ENCODE assay signal across 21 cellular contexts in genomic region chr4:29770627-29771026, GRCh38.
DNase-seq lines count a peak whose midpoint lies in the region; ATAC-seq and TF ChIP-seq lines count a peak whose summit lies in the region.
"Had no signal": no experiment of that assay in that cellular context is flagged by ENCODE, and none has a peak within 500 bp of the region (broad histone marks: within the 10 kb centered on the region; RNA-seq: fewer than 3 reads in every experiment).

No MANE protein-coding gene starts in this region.

- H3K9me2 ChIP-seq in HCT116 (ENCODE audit: insufficient read depth) (no peaks in the 10 kb centered on the region), PC-3 (replicated peaks; ENCODE audit: low read length) (no peaks in the 10 kb centered on the region)

- TF ChIP-seq RAD21 in HCT116 (IDR thresholded peaks at IDR 0.05; ENCODE audit: low read depth): no peak

- H3K9me3 Mint-ChIP-seq in WTC11: peaks cover 10% of the 10 kb centered on the region

- no peak overlapping the region for H3K4me3 Mint-ChIP-seq in WTC11
- H3K4me3 Mint-ChIP-seq: CD4-positive, alpha-beta memory T cell; HFFc6 had no signal

- no peak overlapping the region for H3K27ac Mint-ChIP-seq in WTC11
- H3K27ac Mint-ChIP-seq: CD4-positive, alpha-beta memory T cell; HFFc6 had no signal

- BruUV-seq in HCT116 (replicated peaks; lab: Mats Ljungman, UMichigan): no TSS peak
- no TSS peak for BruUV-seq in PC-3 (replicated peaks; lab: Mats Ljungman, UMichigan)

- no peak for TF ChIP-seq POLR2A in HCT116 (IDR thresholded peaks at IDR 0.05; ENCODE audit: borderline replicate concordance, extremely low read depth, insufficient read depth, insufficient read length)

- POLR2A ChIA-PET in HCT116 (lab: Charles Lee): no interaction called here
- POLR2A ChIA-PET in PC-3 (lab: Charles Lee; ENCODE audit: unreplicated experiment): no interaction called here
- POLR2A ChIA-PET in WTC11 (lab: Charles Lee): no interaction called here

- H4K20me1 ChIP-seq in HCT116 (ENCODE audit: insufficient read depth) (no peaks in the 10 kb centered on the region), PC-3 (ENCODE audit: low read length) (no peaks in the 10 kb centered on the region)
- H4K20me1 ChIP-seq: BLaER1 had no signal

- intact Hi-C loops in HCT116 (cut with micrococcal nuclease): no loop called here
- intact Hi-C loops in PC-3 (cut with micrococcal nuclease): no loop called here
- intact Hi-C loops in tibial artery (cut with DNase I; ENCODE audit: low total_unique reads): no loop called here

- CTCF ChIA-PET in HCT116 (lab: Charles Lee) (no interaction called here), PC-3 (lab: Charles Lee) (no interaction called here), WTC11 (lab: Charles Lee) (no interaction called here)

- no peaks in the 10 kb centered on the region for H3K27me3 Mint-ChIP-seq in WTC11 (ENCODE audit: low read depth)
- H3K27me3 Mint-ChIP-seq: CD4-positive, alpha-beta memory T cell had no signal

- H3K36me3 Mint-ChIP-seq in WTC11: no peaks in the 10 kb centered on the region
- H3K36me3 Mint-ChIP-seq: CD4-positive, alpha-beta memory T cell had no signal

- ATAC-seq in HCT116: peak; percentile 75
- ATAC-seq in PC-3: peak; percentile 20; the same call in 1 of the 2 replicates
- ATAC-seq in HG03457 (IDR thresholded peaks at IDR 0.05; ENCODE audit: unreplicated experiment): no peak
- ATAC-seq in WTC11: no peak
- ATAC-seq: HepG2, Right ventricle myocardium inferior had no signal

- H3K4me2 ChIP-seq in HCT116 (ENCODE audit: low read length): peak overlapping the region; percentile 17
- H3K4me2 ChIP-seq in PC-3 (ENCODE audit: low read length): peak overlapping the region; percentile 39; the same call in 1 of the 2 replicates
- H3K4me2 ChIP-seq: BLaER1 had no signal

- peak; percentile 10 for DNase-seq in HCT116 (ENCODE audit: low read depth, low spot score)
- DNase-seq in PC-3: peak; percentile 35
- DNase-seq in iris pigment epithelial cell (ENCODE audit: low read depth): peak; percentile 9
- DNase-seq in tibial artery: no peak
- DNase-seq in occipital lobe (lab: John Stamatoyannopoulos, UW): no peak
- DNase-seq in WTC11 (ENCODE audit: low spot score): no peak
- DNase-seq: CD4-positive, alpha-beta memory T cell; DMS153; HFFc6; MM.1S; NCI-H1105; NCI-H1694 treated with DMSO at 0.1 percent for 48 hours; NCI-H2107; NCI-H446; NCI-H526 treated with DMSO at 0.1 percent for 48 hours; SW 1271 had no signal

- H3K4me1 ChIP-seq in ACC112 (ENCODE audit: control insufficient read depth, insufficient read depth, low read length, unreplicated experiment) (no peaks in the 10 kb centered on the region), HCT116 (ENCODE audit: control insufficient read depth in 1 of 2, insufficient read depth in 2 of 2, low read length in 2 of 2) (peaks cover 0 to 9% of the 10 kb centered on the region in 2 experiments; a peak in 3 of 4 replicates), PC-3 (ENCODE audit: insufficient read depth, low read length) (no peaks in the 10 kb centered on the region), tibial artery (no peaks in the 10 kb centered on the region)
- H3K4me1 ChIP-seq: BLaER1 had no signal

- H3K36me3 ChIP-seq in ACC112 (ENCODE audit: insufficient read depth, low read length): no peaks in the 10 kb centered on the region
- H3K36me3 ChIP-seq in HCT116 (ENCODE audit: control insufficient read depth in 1 of 2, insufficient read depth in 2 of 2, low read length in 2 of 2): no peaks in the 10 kb centered on the region
- no peaks in the 10 kb centered on the region for H3K36me3 ChIP-seq in PC-3 (ENCODE audit: low read depth, low read length)
- no peaks in the 10 kb centered on the region for H3K36me3 ChIP-seq in tibial artery
- H3K36me3 ChIP-seq: BLaER1 had no signal

- H3F3A ChIP-seq in PC-3 (ENCODE audit: low read length, unreplicated experiment): no peaks in the 10 kb centered on the region

- H3K4me3 ChIP-seq in ACC112 (ENCODE audit: low read depth, low read length) (no peak overlapping the region), HCT116 (replicated peaks in 1 of 2; ENCODE audit: low read depth in 1 of 2, low read length in 2 of 2) (no peak overlapping the region), PC-3 (ENCODE audit: low read length) (no peak overlapping the region), tibial artery (no peak overlapping the region)
- H3K4me3 ChIP-seq: BLaER1 had no signal

- H3K9ac ChIP-seq in HCT116 (ENCODE audit: low read length) (no peak overlapping the region), PC-3 (ENCODE audit: low read length) (no peak overlapping the region)
- H3K9ac ChIP-seq: BLaER1 had no signal

- peak overlapping the region; percentile 60 for H2AFZ ChIP-seq in ACC112 (ENCODE audit: low read length, unreplicated experiment)
- peak overlapping the region; percentile 82 for H2AFZ ChIP-seq in HCT116 (ENCODE audit: low read depth, low read length, poor library complexity, severe bottlenecking)
- H2AFZ ChIP-seq in PC-3 (ENCODE audit: low read length): peak overlapping the region; percentile 38; the same call in 1 of the 2 replicates

- peaks cover 5% of the 10 kb centered on the region; the same call in 1 of the 2 replicates for H3K4me1 Mint-ChIP-seq in WTC11
- H3K4me1 Mint-ChIP-seq: CD4-positive, alpha-beta memory T cell had no signal

- no peak for TF ChIP-seq CTCF in HCT116 (IDR thresholded peaks at IDR 0.05 in 2 of 3, conservative IDR thresholded peaks at IDR 0.05 in 1 of 3; ENCODE audit: borderline replicate concordance in 1 of 3, insufficient read depth in 1 of 3, low read depth in 2 of 3, low read length in 2 of 3)
- no peak for TF ChIP-seq CTCF in PC-3 (conservative IDR thresholded peaks at IDR 0.05; ENCODE audit: low read depth, low read length)
- TF ChIP-seq CTCF in tibial artery (IDR thresholded peaks at IDR 0.05): no peak
- no peak for TF ChIP-seq CTCF in WTC11 (IDR thresholded peaks at IDR 0.05)

- RAD21 ChIA-PET in HCT116 (lab: Charles Lee; ENCODE audit: low non-redundant PET in 1 of 2, low total read pairs in 2 of 2, uncharacterized antibody in 2 of 2, unreplicated experiment in 2 of 2): no interaction called here

- no peaks in the 10 kb centered on the region for H3K79me2 ChIP-seq in ACC112 (ENCODE audit: control insufficient read depth, insufficient read depth, low read length, unreplicated experiment)
- no peaks in the 10 kb centered on the region for H3K79me2 ChIP-seq in HCT116 (ENCODE audit: insufficient read depth, low read length)
- no peaks in the 10 kb centered on the region for H3K79me2 ChIP-seq in PC-3 (ENCODE audit: low read length)

- H3K27me3 ChIP-seq in ACC112 (ENCODE audit: insufficient read depth, low read length) (no peaks in the 10 kb centered on the region), HCT116 (ENCODE audit: insufficient read depth, low read length) (no peaks in the 10 kb centered on the region), PC-3 (ENCODE audit: low read length) (no peaks in the 10 kb centered on the region), tibial artery (no peaks in the 10 kb centered on the region)
- H3K27me3 ChIP-seq: BLaER1 had no signal

- no peaks in the 10 kb centered on the region for H3K9me3 ChIP-seq in HCT116 (ENCODE audit: control insufficient read depth in 1 of 2, insufficient read depth in 1 of 2, low read depth in 1 of 2, low read length in 2 of 2)
- H3K9me3 ChIP-seq in PC-3 (ENCODE audit: low read length): no peaks in the 10 kb centered on the region
- no peaks in the 10 kb centered on the region for H3K9me3 ChIP-seq in tibial artery
- H3K9me3 ChIP-seq: BLaER1 had no signal

- H3K27ac ChIP-seq in ACC112 (ENCODE audit: low read depth, low read length) (no peak overlapping the region), HCT116 (ENCODE audit: low read depth, low read length) (no peak overlapping the region), PC-3 (ENCODE audit: low read length) (no peak overlapping the region), tibial artery (no peak overlapping the region)
- H3K27ac ChIP-seq: BLaER1 had no signal

TF ChIP-seq in HCT116, 20 proteins besides CTCF, POLR2A, EP300 and RAD21:
- 0 out of 2 replicates have a peak, but pooled peaks have one; percentile 16 for TF ChIP-seq FOSL1 (IDR thresholded peaks at IDR 0.05; ENCODE audit: low read depth)
- no peak for TF ChIP-seq ZFX (IDR thresholded peaks at IDR 0.05)

TF ChIP-seq in WTC11, 78 proteins besides CTCF, POLR2A, EP300 and RAD21 (continues in another document):
- TF ChIP-seq RELA (CRISPR knock-in tag; IDR thresholded peaks at IDR 0.05; ENCODE audit: borderline replicate concordance): no peak
- TF ChIP-seq CREB1 (CRISPR knock-in tag; IDR thresholded peaks at IDR 0.05): no peak
- no peak for TF ChIP-seq ZNF317 (CRISPR knock-in tag; IDR thresholded peaks at IDR 0.05; ENCODE audit: borderline replicate concordance, low read depth)
- TF ChIP-seq MAX (CRISPR knock-in tag; IDR thresholded peaks at IDR 0.05): no peak
- TF ChIP-seq PRDM15 (CRISPR knock-in tag; IDR thresholded peaks at IDR 0.05): no peak
- no peak for TF ChIP-seq NFYB (CRISPR knock-in tag; conservative IDR thresholded peaks at IDR 0.05; ENCODE audit: low read depth)
- TF ChIP-seq CBFB (CRISPR knock-in tag; IDR thresholded peaks at IDR 0.05; ENCODE audit: low read depth): no peak

Comparison
In these comparisons a context has a peak if more than half of its experiments do, and no peak if none do; other contexts are left out.
1. ATAC-seq: peak in HCT116 (single experiment) and PC-3 (single experiment); none in HG03457 (single experiment) and WTC11 (single experiment).
2. DNase-seq: peak in HCT116 (single experiment), PC-3 (single experiment) and iris pigment epithelial cell (single experiment); none in tibial artery (0 of 2), occipital lobe (single experiment) and WTC11 (single experiment).
3. Peak in every context shown above with its lines, with median percentiles within 50 percentile points of each other: H2AFZ ChIP-seq.